In genomic region chr1:24744911-24745710, GRCh38 we compare ENCODE assay signal across 7 cellular contexts. TPM values are rescaled to one million over a fixed set of nuclear protein-coding genes. Genes with fewer than 3 reads are reported as not detected.
DNase-seq lines count a peak whose midpoint lies in the region; ATAC-seq and TF ChIP-seq lines count a peak whose summit lies in the region.

CLIC4 (plus strand) TSS chr1:24745447; CDS start chr1:24745554, 107 bp downstream.

- peak; percentile 98 for DNase-seq in NCI-H1930 (lab: John Stamatoyannopoulos, UW)
- DNase-seq in T-helper 9 cell, result peak; percentile 99
- peak; percentile 97 for DNase-seq in astrocyte of the cerebellum (ENCODE audit: low read depth)
- DNase-seq in hepatocyte (ENCODE audit: low spot score), result peak; percentile 100
- peak; percentile 100 for DNase-seq in retina

- peak within 1 kb of the TSS; percentile 95 for H3K27ac ChIP-seq in hepatocyte

- H3K79me2 ChIP-seq in hepatocyte, result peaks cover 45% of the 10 kb centered on the region

- H3K4me2 ChIP-seq in hepatocyte, result peak within 1 kb of the TSS; percentile 80

- peaks cover 34% of the 10 kb centered on the region for H3K4me1 ChIP-seq in hepatocyte (ENCODE audit: insufficient read depth)

- no peaks in the 10 kb centered on the region for H3K9me2 ChIP-seq in hepatocyte (replicated peaks; ENCODE audit: insufficient read depth)

- peaks cover 34% of the 10 kb centered on the region for H4K20me1 ChIP-seq in hepatocyte (ENCODE audit: insufficient read depth, poor library complexity, severe bottlenecking)

- H3K4me3 ChIP-seq in astrocyte of the cerebellum (ENCODE audit: low read depth, low read length) (peak within 1 kb of the TSS; percentile 89), hepatocyte (peak within 1 kb of the TSS; percentile 75)

- peak within 1 kb of the TSS; percentile 52 for H2AFZ ChIP-seq in hepatocyte

- TF ChIP-seq CTCF in astrocyte of the cerebellum (IDR thresholded peaks at IDR 0.05; ENCODE audit: low read depth, low read length, missing control alignments), result no peak
- TF ChIP-seq CTCF in hepatocyte (IDR thresholded peaks at IDR 0.05; ENCODE audit: poor library complexity), result peak; percentile 28

- no peaks in the 10 kb centered on the region for H3K36me3 ChIP-seq in hepatocyte (replicated peaks; ENCODE audit: insufficient read depth, low read depth)

- no peaks in the 10 kb centered on the region for H3K27me3 ChIP-seq in hepatocyte

- peak; percentile 69 for ATAC-seq in GM18502 (IDR thresholded peaks at IDR 0.05; ENCODE audit: poor library complexity, unreplicated experiment)
- peak; percentile 62 for ATAC-seq in HG02943 (IDR thresholded peaks at IDR 0.05; ENCODE audit: low read depth, unreplicated experiment)

- in situ Hi-C loops in astrocyte of the cerebellum (cut with HindIII; ENCODE audit: low sequenced_read_pairs), result no loop called here

- under 1% methylated on average over 58 of the region's 80 CpGs for WGBS in hepatocyte (ENCODE audit: low lambda C conversion rate, missing lambda C conversion rate)

- H3K9me3 ChIP-seq in hepatocyte (ENCODE audit: low read depth), result no peaks in the 10 kb centered on the region

RNA-seq across cellular contexts. Expression of gene CLIC4, which starts in this region (rescaled TPM):
- total RNA-seq in hepatocyte, result 233 and 259 TPM in 2 replicates
- 119 and 146 TPM in 2 replicates for polyA plus RNA-seq in hepatocyte

Comparison
In these comparisons a context has a peak if more than half of its experiments do, and no peak if none do; other contexts are left out.
1. Peak in every context shown above with its lines: DNase-seq, ATAC-seq, H3K4me3 ChIP-seq and H3K27ac ChIP-seq.